ENCODE assay signal across 8 cellular contexts in genomic region chr4:36244257-36245084, GRCh38. TPM values are rescaled to one million over a fixed set of nuclear protein-coding genes. Genes with fewer than 3 reads are reported as not detected.
DNase-seq lines count a peak whose midpoint lies in the region; ATAC-seq and TF ChIP-seq lines count a peak whose summit lies in the region.

Gene ARAP2 (minus strand): TSS chr4:36244514. CDS start chr4:36229486, 15,028 bp downstream.

- H3K9me3 Mint-ChIP-seq in endothelial cell (ENCODE audit: unreplicated experiment): no peaks in the 10 kb centered on the region

- DNase-seq in NCI-H2196 (lab: John Stamatoyannopoulos, UW; ENCODE audit: unreplicated experiment) (peak; percentile 21), NCI-H2196 treated with DMSO at 0.1 percent for 48 hours (lab: John Stamatoyannopoulos, UW; ENCODE audit: unreplicated experiment) (no peak), NCI-H510A (lab: John Stamatoyannopoulos, UW) (peak; percentile 23), endothelial cell (ENCODE audit: low spot score) (no peak)
- DNase-seq in activated CD8-positive, alpha-beta memory T cell treated with anti-CD3 and anti-CD28 coated beads for 4 hours (ENCODE audit: low read depth in 2 of 2): peak; percentile 65 to 70
- peak; percentile 25 for DNase-seq in stimulated activated CD8-positive, alpha-beta memory T cell treated with anti-CD3 and anti-CD28 coated beads, Interleukin-7, amount 100 ng/mL, for 24 hours (ENCODE audit: low read depth)

- peak within 1 kb of the TSS; percentile 94 for H3K27ac Mint-ChIP-seq in endothelial cell (ENCODE audit: unreplicated experiment)

- peaks cover 19% of the 10 kb centered on the region for H3K4me1 Mint-ChIP-seq in endothelial cell (ENCODE audit: unreplicated experiment)

- H3K9me3 ChIP-seq in muscle layer of colon (ENCODE audit: low read length): no peaks in the 10 kb centered on the region

- no peak for TF ChIP-seq CTCF in endothelial cell (IDR thresholded peaks at IDR 0.05; ENCODE audit: unreplicated experiment)

- H3K4me3 Mint-ChIP-seq in endothelial cell (ENCODE audit: unreplicated experiment): peak within 1 kb of the TSS; percentile 96

- ATAC-seq in HG02884 (IDR thresholded peaks at IDR 0.05; ENCODE audit: unreplicated experiment): peak; percentile 47

- no peaks in the 10 kb centered on the region for H3K36me3 ChIP-seq in muscle layer of colon (ENCODE audit: insufficient read depth, low read length)

- H3K4me3 ChIP-seq in muscle layer of colon (ENCODE audit: low read depth in 1 of 2, low read length in 2 of 2): peak within 1 kb of the TSS; percentile 37 to 68

- H3K4me1 ChIP-seq in muscle layer of colon (ENCODE audit: insufficient read depth, low read length): no peaks in the 10 kb centered on the region

- H3K27ac ChIP-seq in muscle layer of colon (ENCODE audit: low read depth, low read length): no peak within 1 kb of the TSS

- no peaks in the 10 kb centered on the region for H3K36me3 Mint-ChIP-seq in endothelial cell (ENCODE audit: low read depth, unreplicated experiment)

- peak within 1 kb of the TSS; percentile 36 for H3K9ac ChIP-seq in muscle layer of colon (ENCODE audit: low read length)

- H3K27me3 Mint-ChIP-seq in endothelial cell (ENCODE audit: unreplicated experiment): peaks cover 8% of the 10 kb centered on the region

- H3K27me3 ChIP-seq in muscle layer of colon (ENCODE audit: control insufficient read depth in 1 of 2, insufficient read depth in 2 of 2, low read length in 2 of 2): no peaks in the 10 kb centered on the region

RNA-seq across cellular contexts. Expression of gene ARAP2, which starts in this region (rescaled TPM):
- 20.1 TPM for total RNA-seq in endothelial cell (ENCODE audit: unreplicated experiment)

Comparison
In these comparisons a context has a peak if more than half of its experiments do, and no peak if none do; other contexts are left out.
1. DNase-seq: peak in NCI-H2196 (single experiment), NCI-H510A (single experiment), activated CD8-positive, alpha-beta memory T cell treated with anti-CD3 and anti-CD28 coated beads for 4 hours (2 of 2) and stimulated activated CD8-positive, alpha-beta memory T cell treated with anti-CD3 and anti-CD28 coated beads, Interleukin-7, amount 100 ng/mL, for 24 hours (single experiment); none in NCI-H2196 treated with DMSO at 0.1 percent for 48 hours (single experiment) and endothelial cell (single experiment).